28 cellular contexts compared by ENCODE assay signal in the genomic region with DNA sequence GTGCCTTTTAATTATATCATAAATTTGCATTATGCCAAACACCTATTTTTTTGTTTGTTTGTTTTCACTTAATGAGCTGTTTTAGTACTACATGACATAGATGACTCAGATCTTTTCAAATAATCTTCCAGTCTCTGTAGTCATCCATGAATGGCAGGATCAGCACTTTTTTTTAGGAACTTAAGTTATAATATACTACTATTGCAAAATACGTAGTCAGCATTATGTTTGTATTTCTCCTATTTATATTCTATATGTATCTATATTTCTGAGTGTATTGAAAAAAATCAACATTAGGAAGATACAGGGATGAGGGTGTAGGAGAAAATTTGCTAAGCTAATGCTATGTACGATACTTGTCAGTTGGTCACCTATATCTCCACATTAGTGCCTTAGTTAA.
"Had no signal": no experiment of that assay in that cellular context is flagged by ENCODE, and none has a peak within 500 bp of the region (broad histone marks: within the 10 kb centered on the region; RNA-seq: fewer than 3 reads in every experiment).

No MANE protein-coding gene starts in this region.

- H3K4me2 ChIP-seq: neural progenitor cell, smooth muscle cell had no signal

- H3K36me3 ChIP-seq: neural progenitor cell, ovary, spleen, suprapubic skin, tibial artery, transverse colon, upper lobe of right lung, uterus had no signal

- ATAC-seq: natural killer cell; psoas muscle; right cardiac atrium; sciatic nerve; stimulated activated memory B cell treated with anti-CD40 and anti-IgM and Interleukin-4, amounts not matched to agents 10 μg/mL and 1 μg/mL and 100 μg/mL, for 72 hours; stimulated activated naive CD8-positive, alpha-beta T cell treated with anti-CD3 and anti-CD28 coated beads, Interleukin-15, amount 100 ng/mL, for 72 hours; stimulated activated naive CD8-positive, alpha-beta T cell treated with anti-CD3 and anti-CD28 coated beads, Interleukin-15, Interleukin-2, amounts not matched to agents 100 U/mL and 50 U/mL, for 24 hours; upper lobe of right lung had no signal

- H3K9ac ChIP-seq: neural progenitor cell, parathyroid adenoma had no signal

- DNase-seq: natural killer cell; occipital lobe; ovary; posterior cingulate gyrus; psoas muscle; right cardiac atrium; spleen; stimulated activated CD4-positive, alpha-beta T cell treated with anti-CD3 and anti-CD28 coated beads, Interleukin-12 subunit alpha, Interleukin-12 subunit beta, amount 100 ng/mL, for 4 hours; stimulated activated CD4-positive, alpha-beta T cell treated with anti-CD3 and anti-CD28 coated beads, Interleukin-1b, Interleukin-23, amount 100 ng/mL, for 48 hours; stimulated activated CD4-positive, alpha-beta T cell treated with anti-CD3 and anti-CD28 coated beads, Interleukin-4, amount 100 ng/mL, for 1 hour; stimulated activated CD4-positive, alpha-beta T cell treated with anti-CD3 and anti-CD28 coated beads, Interleukin-4, amount 100 ng/mL, for 4 hours; stimulated activated CD8-positive, alpha-beta memory T cell treated with anti-CD3 and anti-CD28 coated beads, Interleukin-4, amount 100 ng/mL, for 48 hours; stimulated activated naive CD4-positive, alpha-beta T cell; stimulated activated naive CD8-positive, alpha-beta T cell treated with anti-CD3 and anti-CD28 coated beads, Interleukin-15, amount 100 ng/mL, for 72 hours; stimulated activated naive CD8-positive, alpha-beta T cell treated with anti-CD3 and anti-CD28 coated beads, Interleukin-15, Interleukin-2, amounts not matched to agents 100 U/mL and 50 U/mL, for 24 hours; substantia nigra; testis; tibial artery; transverse colon; upper lobe of right lung; uterus had no signal

- H3K4me1 ChIP-seq: neural progenitor cell, parathyroid adenoma, psoas muscle, spleen, suprapubic skin, testis, tibial artery, transverse colon, upper lobe of right lung, uterus had no signal

- H3K79me2 ChIP-seq: parathyroid adenoma had no signal

- H3K4me3 ChIP-seq: neural progenitor cell, ovary, psoas muscle, skin epidermis, smooth muscle cell, spleen, suprapubic skin, testis, tibial artery, transverse colon, upper lobe of right lung, uterus had no signal

- H2AFZ ChIP-seq: neural progenitor cell, parathyroid adenoma had no signal

- H3K9me3 ChIP-seq: ovary, suprapubic skin, testis, tibial artery, transverse colon, upper lobe of right lung, uterus had no signal

- H3K27ac ChIP-seq: neural progenitor cell, ovary, parathyroid adenoma, psoas muscle, skin epidermis, spleen, suprapubic skin, testis, tibial artery, transverse colon, upper lobe of right lung, uterus had no signal

- H3K27me3 ChIP-seq: neural progenitor cell, spleen, suprapubic skin, testis, tibial artery, transverse colon, upper lobe of right lung, uterus had no signal
